Comparison of ENCODE assay signal across 1 cellular context in genomic region chr6:5004373-5005037, GRCh38.
A peak's percentile ranks its signal among the peaks of the same experiment; 100 is the strongest.
TF ChIP-seq lines count a peak whose summit lies in the region.

No MANE protein-coding gene starts in this region.

TF ChIP-seq in HepG2, 621 proteins besides CTCF, POLR2A, EP300 and RAD21 (continued from another document):
- TF ChIP-seq MYPOP (CRISPR knock-in tag; IDR thresholded peaks at IDR 0.05) (no peak; the same call in 1 of the 2 replicates), ZNF501 (CRISPR knock-in tag; IDR thresholded peaks at IDR 0.05) (0 out of 2 replicates have a peak, but pooled peaks have one; percentile 7), GATAD1 (CRISPR knock-in tag; IDR thresholded peaks at IDR 0.05) (no peak), MIXL1 (CRISPR knock-in tag; IDR thresholded peaks at IDR 0.05) (no peak), ATM (IDR thresholded peaks at IDR 0.05; ENCODE audit: borderline replicate concordance) (no peak), FOXC1 (CRISPR knock-in tag; IDR thresholded peaks at IDR 0.05; ENCODE audit: borderline replicate concordance) (0 out of 2 replicates have a peak, but pooled peaks have one; percentile 13), ZNF616 (CRISPR knock-in tag; IDR thresholded peaks at IDR 0.05; ENCODE audit: low read depth) (no peak), ZNF282 (IDR thresholded peaks at IDR 0.05; ENCODE audit: partially characterized antibody) (no peak)
- TF ChIP-seq, protein P1, sequence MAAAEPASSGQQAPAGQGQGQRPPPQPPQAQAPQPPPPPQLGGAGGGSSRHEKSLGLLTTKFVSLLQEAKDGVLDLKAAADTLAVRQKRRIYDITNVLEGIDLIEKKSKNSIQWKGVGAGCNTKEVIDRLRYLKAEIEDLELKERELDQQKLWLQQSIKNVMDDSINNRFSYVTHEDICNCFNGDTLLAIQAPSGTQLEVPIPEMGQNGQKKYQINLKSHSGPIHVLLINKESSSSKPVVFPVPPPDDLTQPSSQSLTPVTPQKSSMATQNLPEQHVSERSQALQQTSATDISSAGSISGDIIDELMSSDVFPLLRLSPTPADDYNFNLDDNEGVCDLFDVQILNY (CRISPR knock-in tag; conservative IDR thresholded peaks at IDR 0.05) = 0 out of 2 replicates have a peak, but pooled peaks have one; percentile 3
